In the genomic region with DNA sequence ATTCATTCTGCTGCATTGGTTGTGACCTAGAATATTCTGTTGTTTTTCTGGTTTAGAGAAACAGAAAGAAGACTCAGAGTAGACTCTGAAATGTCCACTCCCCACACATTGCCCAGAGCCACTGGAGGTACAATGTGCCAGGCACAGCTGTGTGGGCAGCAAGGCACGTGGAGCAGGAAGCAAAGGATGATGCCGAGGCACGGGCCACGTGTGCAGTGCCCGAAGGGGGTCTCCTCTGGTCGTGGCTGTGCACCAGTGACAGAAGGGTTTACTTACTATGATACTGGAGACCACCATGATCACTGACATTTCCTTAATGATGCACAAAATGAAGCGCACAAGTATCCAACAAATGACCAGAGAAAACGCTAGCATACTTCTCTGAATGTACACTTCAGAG, we compare ENCODE assay signal across 27 cellular contexts.
"Had no signal": no experiment of that assay in that cellular context is flagged by ENCODE, and none has a peak within 500 bp of the region (broad histone marks: within the 10 kb centered on the region; RNA-seq: fewer than 3 reads in every experiment).

No MANE protein-coding gene starts in this region.

- H3K4me3 ChIP-seq: stomach, suprapubic skin, testis, thoracic aorta, thyroid gland, tibial artery, tibial nerve, transverse colon, upper lobe of left lung, upper lobe of right lung, uterus, vagina had no signal

- H3K4me1 ChIP-seq: stomach, suprapubic skin, testis, tibial artery, tibial nerve, transverse colon, upper lobe of left lung, upper lobe of right lung, uterus, vagina had no signal

- ATAC-seq: stimulated activated effector memory CD8-positive, alpha-beta T cell treated with anti-CD3 and anti-CD28 coated beads, Interleukin-12 subunit alpha, Interleukin-12 subunit beta, amount 100 ng/mL, for 72 hours; stimulated activated memory B cell treated with anti-CD40 and anti-IgM and Interleukin-4, amounts not matched to agents 10 μg/mL and 1 μg/mL and 100 μg/mL, for 72 hours; stimulated activated naive B cell treated with anti-CD40 and anti-IgM and Interleukin-4, amounts not matched to agents 10 μg/mL and 1 μg/mL and 100 μg/mL, for 72 hours; stimulated activated naive CD8-positive, alpha-beta T cell treated with anti-CD3 and anti-CD28 coated beads, Interleukin-15, amount 100 ng/mL, for 72 hours; stimulated activated naive CD8-positive, alpha-beta T cell treated with anti-CD3 and anti-CD28 coated beads, Interleukin-15, Interleukin-2, amounts not matched to agents 100 U/mL and 50 U/mL, for 24 hours; upper lobe of right lung had no signal

- H3K9me3 ChIP-seq: stomach, suprapubic skin, testis, thoracic aorta, thyroid gland, tibial artery, tibial nerve, transverse colon, upper lobe of left lung, upper lobe of right lung, uterus, vagina had no signal

- H3K27me3 ChIP-seq: stomach, suprapubic skin, testis, thyroid gland, tibial artery, tibial nerve, transverse colon, upper lobe of left lung, upper lobe of right lung, uterus, vagina had no signal

- FAIRE-seq: urothelium cell line had no signal

- H3K27ac ChIP-seq: stomach, suprapubic skin, testis, thoracic aorta, thyroid gland, tibial artery, tibial nerve, transverse colon, upper lobe of left lung, upper lobe of right lung, uterus, vagina had no signal

- DNase-seq: stimulated activated CD4-positive, alpha-beta T cell treated with anti-CD3 and anti-CD28 coated beads, Interleukin-2, amount 100 ng/mL, for 48 hours; stimulated activated CD4-positive, alpha-beta T cell treated with anti-CD3 and anti-CD28 coated beads, Interleukin-4, amount 100 ng/mL, for 1 hour; stimulated activated CD4-positive, alpha-beta T cell treated with anti-CD3 and anti-CD28 coated beads, Interleukin-4, amount 100 ng/mL, for 24 hours; stimulated activated CD4-positive, alpha-beta T cell treated with anti-CD3 and anti-CD28 coated beads, Interleukin-4, amount 100 ng/mL, for 4 hours; stimulated activated CD8-positive, alpha-beta memory T cell treated with anti-CD3 and anti-CD28 coated beads, Interleukin-4, amount 100 ng/mL, for 48 hours; stimulated activated naive B cell treated with anti-CD40 and anti-IgM and Interleukin-4, amounts not matched to agents 10 μg/mL and 1 μg/mL and 100 μg/mL, for 72 hours; stimulated activated naive CD4-positive, alpha-beta T cell; stimulated activated naive CD4-positive, alpha-beta T cell treated with Interleukin-2 at 50 U/mL for 16 hours; stimulated activated naive CD8-positive, alpha-beta T cell treated with anti-CD3 and anti-CD28 coated beads, Interleukin-15, amount 100 ng/mL, for 72 hours; stimulated activated naive CD8-positive, alpha-beta T cell treated with anti-CD3 and anti-CD28 coated beads, Interleukin-15, Interleukin-2, amounts not matched to agents 100 U/mL and 50 U/mL, for 24 hours; stomach; substantia nigra; testis; thyroid gland; tibial artery; transverse colon; trophoblast cell; upper lobe of right lung; uterus had no signal

- H3K36me3 ChIP-seq: stomach, suprapubic skin, thoracic aorta, thyroid gland, tibial artery, tibial nerve, transverse colon, upper lobe of left lung, upper lobe of right lung, uterus, vagina had no signal
